Comparison of ENCODE assay signal across 23 cellular contexts in genomic region chr22:42770941-42771647, GRCh38. TPM values are rescaled to one million over a fixed set of nuclear protein-coding genes. Genes with fewer than 3 reads are reported as not detected.
DNase-seq lines count a peak whose midpoint lies in the region; ATAC-seq, FAIRE-seq and TF ChIP-seq lines count a peak whose summit lies in the region.
"Had no signal": no experiment of that assay in that cellular context is flagged by ENCODE, and none has a peak within 500 bp of the region (broad histone marks: within the 10 kb centered on the region; RNA-seq: fewer than 3 reads in every experiment).

No MANE protein-coding gene starts in this region.

- no peak overlapping the region for H2AFZ ChIP-seq in GM12878 (ENCODE audit: control insufficient read depth, low read depth, low read length)
- H2AFZ ChIP-seq in smooth muscle cell (ENCODE audit: low read depth), result no peak overlapping the region

- H3K27ac ChIP-seq in BLaER1, result no peak overlapping the region
- peak overlapping the region; percentile 3; the same call in 1 of the 2 replicates for H3K27ac ChIP-seq in GM12878 (ENCODE audit: control insufficient read depth, insufficient read depth)
- H3K27ac ChIP-seq in smooth muscle cell (ENCODE audit: low read depth), result peak overlapping the region; percentile 53
- H3K27ac ChIP-seq: C4-2B, SJSA1 had no signal

- FAIRE-seq in GM12878 (lab: Jason Lieb, UNC), result peak; percentile 68
- FAIRE-seq: D721Med, H54, kidney had no signal

- no peak overlapping the region for H3K4me3 ChIP-seq in BLaER1
- no peak overlapping the region for H3K4me3 ChIP-seq in H7 (ENCODE audit: insufficient read depth, low read depth, low read length)
- H3K4me3 ChIP-seq in GM12878, result no peak overlapping the region
- no peak overlapping the region for H3K4me3 ChIP-seq in smooth muscle cell
- H3K4me3 ChIP-seq: mucosa of descending colon, SJSA1 had no signal

- no TSS peak for BruUV-seq in GM12878 (replicated peaks; lab: Mats Ljungman, UMichigan)

- intact Hi-C loops in GM12878 (cut with micrococcal nuclease; ENCODE audit: unreplicated experiment), result no loop called here

- no peak for TF ChIP-seq POLR2A in GM12878 (IDR thresholded peaks at IDR 0.05; ENCODE audit: low read depth, low read length)

- H3K9me3 ChIP-seq in BLaER1, result no peaks in the 10 kb centered on the region
- H3K9me3 ChIP-seq in GM12878 (replicated peaks; ENCODE audit: control insufficient read depth, insufficient read depth, low read length), result no peaks in the 10 kb centered on the region
- H3K9me3 ChIP-seq in smooth muscle cell (replicated peaks; ENCODE audit: low read depth), result no peaks in the 10 kb centered on the region
- H3K9me3 ChIP-seq: mucosa of descending colon, SJSA1 had no signal

- TF ChIP-seq EP300 in GM12878 (IDR thresholded peaks at IDR 0.05; ENCODE audit: borderline replicate concordance in 1 of 2, control insufficient read depth in 1 of 2, low read depth in 2 of 2, low read length in 2 of 2), result no peak

- no peaks in the 10 kb centered on the region for H3K27me3 ChIP-seq in BLaER1
- H3K27me3 ChIP-seq in H7 (ENCODE audit: control insufficient read depth, insufficient read depth, low read length), result no peaks in the 10 kb centered on the region
- H3K27me3 ChIP-seq in GM12878 (replicated peaks in 1 of 2; ENCODE audit: control insufficient read depth in 2 of 2, insufficient read depth in 2 of 2, low read length in 1 of 2), result no peaks in the 10 kb centered on the region; a peak in 1 of 4 replicates
- H3K27me3 ChIP-seq in smooth muscle cell (ENCODE audit: low read depth), result no peaks in the 10 kb centered on the region
- H3K27me3 ChIP-seq: SJSA1 had no signal

- in situ Hi-C loops in GM12878 (cut with MboI), result no loop called here

- TF ChIP-seq RAD21 in GM12878 (IDR thresholded peaks at IDR 0.05; ENCODE audit: insufficient read depth, low read depth, low read length), result no peak

- no peaks in the 10 kb centered on the region for H3K79me2 ChIP-seq in GM12878 (ENCODE audit: control insufficient read depth, insufficient read depth, low read length)
- H3K79me2 ChIP-seq in smooth muscle cell (ENCODE audit: low read depth), result no peaks in the 10 kb centered on the region

- CTCF ChIA-PET in GM12878 (lab: Yijun Ruan, JAX), result interaction anchor here (0.9 to 1.3 kb wide), 2 partner anchors 122 to 147 kb away, joined by 3 read pairs; partner anchors contain the start of gene CYB5R3

- no peak overlapping the region for H3K9ac ChIP-seq in BLaER1
- no peak overlapping the region for H3K9ac ChIP-seq in GM12878 (ENCODE audit: control insufficient read depth, insufficient read depth, low read length)
- no peak overlapping the region for H3K9ac ChIP-seq in smooth muscle cell (ENCODE audit: low read depth)

- WGBS in GM12878 (ENCODE audit: insufficient coverage, insufficient replicate concordance, low lambda C conversion rate, missing lambda C conversion rate), result 53% methylated on average over 15 of the region's 15 CpGs
- 91% methylated on average over 15 of the region's 15 CpGs for WGBS in smooth muscle cell (ENCODE audit: low lambda C conversion rate)

- DNase-seq in H7 (peak; percentile 47), GM12878 (ENCODE audit: low read depth, low spot score) (no peak), smooth muscle cell (lab: John Stamatoyannopoulos, UW; ENCODE audit: unreplicated experiment) (no peak), GM10266 (ENCODE audit: extremely low spot score) (no peak), NCI-H187 treated with DMSO at 0.1 percent for 48 hours (lab: John Stamatoyannopoulos, UW) (no peak)
- DNase-seq: activated CD4-positive, alpha-beta memory T cell treated with anti-CD3 and anti-CD28 coated beads, Interleukin-2, amount 10 ng/mL, durations not matched to agents 7 days and 5 days; activated CD8-positive, alpha-beta memory T cell treated with anti-CD3 and anti-CD28 coated beads, Interleukin-2, amount 50 U/mL, for 48 hours; activated naive CD4-positive, alpha-beta T cell treated with anti-CD3 and anti-CD28 coated beads, Interleukin-2, amount 50 U/mL, for 16 hours; amniotic stem cell; effector memory CD4-positive, alpha-beta T cell; kidney; mucosa of descending colon; NCI-H1092 treated with DMSO at 0.1 percent for 48 hours; NCI-H1930; T-cell had no signal

- no peaks in the 10 kb centered on the region for H3F3A ChIP-seq in smooth muscle cell (ENCODE audit: low read depth)

- RAD21 ChIA-PET in GM12878 (lab: Charles Lee; ENCODE audit: unreplicated experiment), result interaction anchor here (1.0 to 3.0 kb wide), 4 partner anchors 11 to 86 kb away, joined by 3 to 14 read pairs (median 5); partner anchors contain the start of gene ARFGAP3

- ATAC-seq in GM12878 (no peak), HG02852 (IDR thresholded peaks at IDR 0.05; ENCODE audit: unreplicated experiment) (no peak)
- ATAC-seq: activated CD4-positive, CD25-positive, alpha-beta regulatory T cell treated with anti-CD3 and anti-CD28 coated beads, Interleukin-2, amount 50 U/mL, for 24 hours; activated T-helper 17 cell treated with anti-CD3 and anti-CD28 coated beads, Interleukin-2, amount 50 U/mL, for 72 hours; T-cell had no signal

- no peaks in the 10 kb centered on the region for H4K20me1 ChIP-seq in BLaER1
- H4K20me1 ChIP-seq in GM12878 (ENCODE audit: control insufficient read depth, insufficient read depth), result no peaks in the 10 kb centered on the region
- no peaks in the 10 kb centered on the region for H4K20me1 ChIP-seq in smooth muscle cell (ENCODE audit: low read depth)

- no peaks in the 10 kb centered on the region for H3K36me3 ChIP-seq in BLaER1
- no peaks in the 10 kb centered on the region for H3K36me3 ChIP-seq in H7 (replicated peaks; ENCODE audit: control insufficient read depth, insufficient read depth, low read length)
- no peaks in the 10 kb centered on the region for H3K36me3 ChIP-seq in GM12878 (ENCODE audit: control insufficient read depth in 2 of 2, insufficient read depth in 2 of 2, low read length in 1 of 2)
- no peaks in the 10 kb centered on the region for H3K36me3 ChIP-seq in smooth muscle cell (ENCODE audit: low read depth)
- H3K36me3 ChIP-seq: SJSA1 had no signal

- POLR2A ChIA-PET in GM12878 (lab: Charles Lee), result interaction anchor here (1.6 kb wide), 1 partner anchor 108 kb away, joined by 3 read pairs; no protein-coding TSS in a partner anchor

- H3K4me1 ChIP-seq in BLaER1 (peaks cover 52% of the 10 kb centered on the region), GM12878 (ENCODE audit: control insufficient read depth, insufficient read depth, low read length) (peaks cover 33% of the 10 kb centered on the region), smooth muscle cell (ENCODE audit: low read depth) (no peaks in the 10 kb centered on the region)

- SMC1A ChIA-PET in GM12878 (lab: Charles Lee; ENCODE audit: uncharacterized antibody, unreplicated experiment), result interaction anchor here (0.9 to 2.7 kb wide), 3 partner anchors 19 to 96 kb away, joined by 4 to 12 read pairs (median 5); no protein-coding TSS in a partner anchor

- peak overlapping the region; percentile 75 for H3K4me2 ChIP-seq in BLaER1
- no peak overlapping the region for H3K4me2 ChIP-seq in GM12878 (ENCODE audit: control insufficient read depth, insufficient read depth)
- H3K4me2 ChIP-seq in smooth muscle cell, result no peak overlapping the region

- TF ChIP-seq CTCF in GM12878 (IDR thresholded peaks at IDR 0.05 in 2 of 3, conservative IDR thresholded peaks at IDR 0.05 in 1 of 3; ENCODE audit: control insufficient read depth in 2 of 3, extremely low read depth in 1 of 3, insufficient read depth in 1 of 3, low read depth in 3 of 3, low read length in 3 of 3) (peak in 1 of 3 experiments; percentile 8; a peak in 1 of 6 replicates), smooth muscle cell (IDR thresholded peaks at IDR 0.05; ENCODE audit: borderline replicate concordance, insufficient read depth, poor library complexity, severe bottlenecking) (no peak), GM10266 (IDR thresholded peaks at IDR 0.05; ENCODE audit: control insufficient read depth, insufficient read depth, low read depth, missing control alignments) (no peak)

TF ChIP-seq in GM12878, 131 proteins besides CTCF, POLR2A, EP300 and RAD21:
- TF ChIP-seq EED (IDR thresholded peaks at IDR 0.05; ENCODE audit: low read depth) (peak; percentile 24; the same call in 1 of the 2 replicates), CEBPB (IDR thresholded peaks at IDR 0.05; ENCODE audit: borderline replicate concordance in 1 of 2, low read depth in 2 of 2, low read length in 2 of 2) (no peak)

RNA-seq across cellular contexts. Expression of gene A4GALT, which starts 50.4 kb away (rescaled TPM):
- 7.6 and 9.6 TPM in 2 replicates for total RNA-seq in H7 (2014; rRNA removed; shearing (Covaris generic))
- 22.1 and 26.5 TPM in 2 replicates for total RNA-seq in GM12878 (2013; cell fraction: nucleolus; rRNA removed)
- total RNA-seq in GM12878 (2014; rRNA removed) (1.6 and 2.3 TPM in 2 replicates), GM12878 (2014; rRNA removed; fragmentation: Illumina TruSeq; extraction: Trizol) (0.51 and 1.1 TPM in 2 replicates), GM12878 (2021) (2.6 TPM in 2 replicates), smooth muscle cell (0.99 and 3.2 TPM in 2 replicates)
- 1.0 TPM for polyA plus RNA-seq in GM12878 (2011; ENCODE audit: low read depth)
- polyA plus RNA-seq in GM12878 (2011; rRNA removed) (1.8 and 3.9 TPM in 2 replicates), GM12878 (2014; fragmentation: Illumina TruSeq; extraction: Trizol) (0.25 TPM in 1 of 2 replicates, not detected in the other), GM12878 (2014; fragmentation: Nextera tagmentation; extraction: Ambion mirVana) (under 1 TPM in 1 of 2 experiments, not detected in 1; 0.04 TPM), GM12878 (2014; rRNA removed) (2.6 and 2.7 TPM in 2 replicates), GM12878 (2016; fragmentation: Nextera tagmentation; extraction: Ambion mirVana) (1 to 10 TPM; 2.2 to 3.4 TPM), smooth muscle cell (1.6 and 8.4 TPM in 2 replicates)
- 5.5 and 6.8 TPM in 2 replicates for polyA plus RNA-seq in GM12878 (2011; cell fraction: cytosol; rRNA removed)
- polyA plus RNA-seq in GM12878 (2011; cell fraction: nucleus; rRNA removed), result 8.8 and 12.0 TPM in 2 replicates
- 6.2 and 8.3 TPM in 2 replicates for polyA plus RNA-seq in GM12878 (2012)
- 3.7 and 8.6 TPM in 2 replicates for polyA minus RNA-seq in GM12878 (2011; rRNA and poly(A)+ RNA removed)
- polyA minus RNA-seq in GM12878 (2011; cell fraction: cytosol; rRNA and poly(A)+ RNA removed), result 3.5 and 5.2 TPM in 2 replicates
- 3.5 and 6.6 TPM in 2 replicates for polyA minus RNA-seq in GM12878 (2011; cell fraction: nucleus; rRNA and poly(A)+ RNA removed)
